In the genomic region with DNA sequence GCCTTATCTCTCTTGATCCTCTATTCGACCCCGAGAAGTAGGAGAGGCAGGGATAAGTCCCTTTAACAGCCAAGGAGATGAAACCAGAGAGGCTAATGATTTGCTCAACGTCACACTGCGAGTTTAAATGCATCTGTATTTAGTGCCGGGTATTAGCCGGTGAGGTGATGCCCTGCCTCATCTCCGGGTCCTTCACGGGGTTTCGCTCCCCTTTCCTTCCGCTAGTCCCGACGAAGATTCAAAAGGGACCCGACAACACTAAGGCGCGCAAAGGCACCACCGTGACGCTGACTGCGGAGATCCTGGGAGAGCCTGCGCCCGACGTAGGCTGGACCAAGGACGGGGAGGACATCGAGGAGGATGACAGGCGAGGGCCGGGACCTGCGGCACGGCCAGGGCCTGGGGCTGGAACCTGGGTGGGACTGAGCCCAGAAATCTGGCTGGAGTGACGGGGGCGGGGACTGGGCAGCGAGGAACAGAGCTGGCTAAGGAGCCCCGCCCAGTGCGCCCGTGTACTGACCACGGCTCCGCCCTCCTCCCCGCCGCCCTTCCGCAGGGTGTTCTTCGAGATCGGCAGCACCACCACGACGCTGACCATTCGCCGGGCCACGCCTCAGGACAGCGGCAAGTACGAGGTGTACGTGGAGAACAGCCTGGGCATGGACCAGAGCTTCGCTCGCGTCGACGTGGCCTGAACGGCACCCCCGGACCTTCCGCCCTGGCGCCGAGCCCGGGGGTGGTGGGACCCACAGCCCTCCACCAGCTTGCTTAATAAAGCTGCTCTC, we compare ENCODE assay signal across 8 cellular contexts. TPM values are rescaled to one million over a fixed set of nuclear protein-coding genes. Genes with fewer than 3 reads are reported as not detected.
DNase-seq lines count a peak whose midpoint lies in the region; ATAC-seq and TF ChIP-seq lines count a peak whose summit lies in the region.

No MANE protein-coding gene starts in this region.

- no TSS peak for BruUV-seq in MCF 10A (replicated peaks; lab: Mats Ljungman, UMichigan)

- no peaks in the 10 kb centered on the region for H3K27me3 Mint-ChIP-seq in MCF 10A (ENCODE audit: insufficient read depth, unreplicated experiment)

- POLR2A ChIA-PET in MCF 10A (lab: Yijun Ruan, JAX) = interaction anchor here (0.6 to 2.7 kb wide), 16 partner anchors 8 to 191 kb away, joined by 3 to 17 read pairs (median 5); a partner anchor contains a TSS

- peak overlapping the region; percentile 79 for H3K4me3 ChIP-seq in iPS-18c (ENCODE audit: insufficient read depth, low read depth, low read length)
- peak overlapping the region; percentile 74 for H3K4me3 ChIP-seq in skeletal muscle cell (ENCODE audit: low read depth, low read length)

- peak; percentile 31 for DNase-seq in activated T-cell treated with anti-CD3 and anti-CD28 coated beads, Interleukin-2, amount 50 U/mL, for 1 hour
- no peak for DNase-seq in activated T-cell treated with anti-CD3 and anti-CD28 coated beads for 4 hours
- DNase-seq in RKO (ENCODE audit: low spot score) = peak; percentile 80
- peak; percentile 75 for DNase-seq in MCF 10A (ENCODE audit: unreplicated experiment)
- peak; percentile 55 for DNase-seq in skeletal muscle cell (ENCODE audit: low read depth)
- no peak for DNase-seq in NCI-H1105 treated with DMSO at 0.1 percent for 48 hours (lab: John Stamatoyannopoulos, UW)

- no peaks in the 10 kb centered on the region for H3K9me3 ChIP-seq in iPS-18c (ENCODE audit: control insufficient read depth, insufficient read depth, low read length)

- CTCF ChIA-PET in MCF 10A (lab: Yijun Ruan, JAX) = interaction anchor here (0.7 to 2.7 kb wide), 7 partner anchors 9 to 107 kb away, joined by 3 to 13 read pairs (median 4); no protein-coding TSS in a partner anchor

- H3K9me3 Mint-ChIP-seq in MCF 10A (ENCODE audit: unreplicated experiment) = no peaks in the 10 kb centered on the region

- peak overlapping the region; percentile 92 for H3K4me3 Mint-ChIP-seq in MCF 10A (ENCODE audit: unreplicated experiment)

- peaks cover 24% of the 10 kb centered on the region for H3K4me1 Mint-ChIP-seq in MCF 10A (ENCODE audit: insufficient read depth, unreplicated experiment)

- peak; percentile 28 for ATAC-seq in HG03064 (IDR thresholded peaks at IDR 0.05; ENCODE audit: low read depth, unreplicated experiment)

- intact Hi-C loops in MCF 10A (cut with micrococcal nuclease) = loop anchor here (1.0 to 2.0 kb wide), 3 partner anchors 33 to 67 kb away; no protein-coding TSS in a partner anchor

- peak overlapping the region; percentile 93 for H3K27ac Mint-ChIP-seq in MCF 10A (ENCODE audit: low read depth, unreplicated experiment)

- H3K36me3 Mint-ChIP-seq in MCF 10A (ENCODE audit: insufficient read depth, unreplicated experiment) = peaks cover 11% of the 10 kb centered on the region

- TF ChIP-seq CTCF in MCF 10A (IDR thresholded peaks at IDR 0.05; ENCODE audit: unreplicated experiment) = no peak

RNA-seq across cellular contexts. Expression of a gene that starts 1.0 kb away (rescaled TPM):
- 70.7 and 80.2 TPM in 2 replicates for total RNA-seq in MCF 10A (2022)

RNA-seq across cellular contexts. Expression of a gene that starts 16.6 kb away (rescaled TPM):
- total RNA-seq in MCF 10A (2022) = 0.17 TPM in 1 of 2 replicates, not detected in the other

RNA-seq across cellular contexts. Expression of a gene that starts 45.9 kb away (rescaled TPM):
- total RNA-seq in MCF 10A (2022) = 81.2 and 105 TPM in 2 replicates

RNA-seq across cellular contexts. Expression of a gene that starts 46.1 kb away (rescaled TPM):
- total RNA-seq in MCF 10A (2022) = 5.3 and 6.3 TPM in 2 replicates

Comparison
In these comparisons a context has a peak if more than half of its experiments do, and no peak if none do; other contexts are left out.
1. DNase-seq: peak in activated T-cell treated with anti-CD3 and anti-CD28 coated beads, Interleukin-2, amount 50 U/mL, for 1 hour (single experiment), RKO (single experiment), MCF 10A (single experiment) and skeletal muscle cell (single experiment); none in activated T-cell treated with anti-CD3 and anti-CD28 coated beads for 4 hours (single experiment) and NCI-H1105 treated with DMSO at 0.1 percent for 48 hours (single experiment).